In genomic region chr12:90261283-90261682, GRCh38 we compare ENCODE assay signal across 29 cellular contexts.
DNase-seq lines count a peak whose midpoint lies in the region; FAIRE-seq and TF ChIP-seq lines count a peak whose summit lies in the region.
"Had no signal": no experiment of that assay in that cellular context is flagged by ENCODE, and none has a peak within 500 bp of the region (broad histone marks: within the 10 kb centered on the region; RNA-seq: fewer than 3 reads in every experiment).

No MANE protein-coding gene starts in this region.

- no peaks in the 10 kb centered on the region for H3K36me3 Mint-ChIP-seq in osteocyte (ENCODE audit: unreplicated experiment)
- H3K36me3 Mint-ChIP-seq: activated CD4-positive, alpha-beta memory T cell treated with anti-CD3 and anti-CD28 coated beads for 36 hours; activated naive CD8-positive, alpha-beta T cell; CD14-positive monocyte; naive thymus-derived CD8-positive, alpha-beta T cell had no signal

- H3K4me3 ChIP-seq in fibroblast of the aortic adventitia (ENCODE audit: low read depth, low read length): no peak overlapping the region
- H3K4me3 ChIP-seq: ascending aorta, heart left ventricle, ovary, uterus had no signal

- H3K27me3 Mint-ChIP-seq in osteocyte (ENCODE audit: unreplicated experiment): no peaks in the 10 kb centered on the region
- H3K27me3 Mint-ChIP-seq: activated CD4-positive, alpha-beta memory T cell treated with anti-CD3 and anti-CD28 coated beads for 36 hours; activated naive CD8-positive, alpha-beta T cell; IgD-negative memory B cell had no signal

- peak overlapping the region; percentile 66 for H3K27ac Mint-ChIP-seq in osteocyte (ENCODE audit: unreplicated experiment)
- H3K27ac Mint-ChIP-seq: activated CD4-positive, alpha-beta memory T cell treated with anti-CD3 and anti-CD28 coated beads for 36 hours; activated naive CD8-positive, alpha-beta T cell; activated T-helper 2 cell treated with anti-CD3 and anti-CD28 coated beads, Interferon-gamma antibody, Interleukin-2, Interleukin-4, amounts not matched to agents 10 μg/mL and 5 μg/mL and 100 μg/mL, durations not matched to agents 14 hours and 24 hours and 36 hours; CD14-positive monocyte; IgD-negative memory B cell; naive thymus-derived CD8-positive, alpha-beta T cell had no signal

- H3K9me3 Mint-ChIP-seq in osteocyte (ENCODE audit: unreplicated experiment): no peaks in the 10 kb centered on the region
- H3K9me3 Mint-ChIP-seq: activated CD4-positive, alpha-beta memory T cell treated with anti-CD3 and anti-CD28 coated beads for 36 hours; activated T-helper 2 cell treated with anti-CD3 and anti-CD28 coated beads, Interferon-gamma antibody, Interleukin-2, Interleukin-4, amounts not matched to agents 10 μg/mL and 5 μg/mL and 100 μg/mL, durations not matched to agents 14 hours and 24 hours and 36 hours; naive thymus-derived CD8-positive, alpha-beta T cell had no signal

- FAIRE-seq in HTR-8/SVneo (lab: Jason Lieb, UNC): no peak

- H3K4me1 Mint-ChIP-seq in osteocyte (ENCODE audit: unreplicated experiment): peaks cover 32% of the 10 kb centered on the region
- H3K4me1 Mint-ChIP-seq: naive thymus-derived CD8-positive, alpha-beta T cell had no signal

- DNase-seq in EH (ENCODE audit: low read depth): peak; percentile 47
- peak; percentile 58 to 90 for DNase-seq in NCI-H524 (lab: John Stamatoyannopoulos, UW)
- DNase-seq in fibroblast of the aortic adventitia (ENCODE audit: low read depth): peak; percentile 36
- no peak for DNase-seq in osteocyte (ENCODE audit: extremely low spot score, unreplicated experiment)
- no peak for DNase-seq in NCI-H1092 treated with DMSO at 0.1 percent for 48 hours (lab: John Stamatoyannopoulos, UW)
- no peak for DNase-seq in foreskin melanocyte
- DNase-seq in HTR-8/SVneo (ENCODE audit: insufficient read length, low spot score): no peak
- DNase-seq: activated CD4-positive, alpha-beta memory T cell treated with anti-CD3 and anti-CD28 coated beads for 36 hours; activated CD4-positive, CD25-positive, alpha-beta regulatory T cell; activated CD8-positive, alpha-beta memory T cell treated with anti-CD3 and anti-CD28 coated beads, Interleukin-2, amount 50 U/mL, for 48 hours; Calu3; caudate nucleus; dermis blood vessel endothelial cell; heart left ventricle; left cardiac atrium; naive thymus-derived CD8-positive, alpha-beta T cell; NCI-H774; ovary; retina; stimulated activated CD4-positive, alpha-beta T cell treated with anti-CD3 and anti-CD28 coated beads, Interleukin-12 subunit alpha, Interleukin-12 subunit beta, amount 100 ng/mL, for 4 hours; stimulated activated CD4-positive, alpha-beta T cell treated with anti-CD3 and anti-CD28 coated beads, Interleukin-4, amount 100 ng/mL, for 4 hours; stimulated activated naive CD4-positive, alpha-beta T cell; T-helper 9 cell; uterus had no signal

- no peak overlapping the region for H3K4me3 Mint-ChIP-seq in osteocyte (ENCODE audit: unreplicated experiment)
- H3K4me3 Mint-ChIP-seq: activated CD4-positive, alpha-beta memory T cell treated with anti-CD3 and anti-CD28 coated beads for 36 hours; activated naive CD8-positive, alpha-beta T cell; CD14-positive monocyte; IgD-negative memory B cell; naive thymus-derived CD8-positive, alpha-beta T cell had no signal

- TF ChIP-seq CTCF in fibroblast of the aortic adventitia (IDR thresholded peaks at IDR 0.05; ENCODE audit: insufficient read depth, low read length): no peak
- TF ChIP-seq CTCF in osteocyte (IDR thresholded peaks at IDR 0.05): no peak

Comparison
In these comparisons a context has a peak if more than half of its experiments do, and no peak if none do; other contexts are left out.
1. DNase-seq: peak in EH (single experiment), NCI-H524 (2 of 2) and fibroblast of the aortic adventitia (single experiment); none in osteocyte (single experiment), NCI-H1092 treated with DMSO at 0.1 percent for 48 hours (single experiment), foreskin melanocyte (single experiment) and HTR-8/SVneo (single experiment).